ENCODE assay signal across 20 cellular contexts in the genomic region with DNA sequence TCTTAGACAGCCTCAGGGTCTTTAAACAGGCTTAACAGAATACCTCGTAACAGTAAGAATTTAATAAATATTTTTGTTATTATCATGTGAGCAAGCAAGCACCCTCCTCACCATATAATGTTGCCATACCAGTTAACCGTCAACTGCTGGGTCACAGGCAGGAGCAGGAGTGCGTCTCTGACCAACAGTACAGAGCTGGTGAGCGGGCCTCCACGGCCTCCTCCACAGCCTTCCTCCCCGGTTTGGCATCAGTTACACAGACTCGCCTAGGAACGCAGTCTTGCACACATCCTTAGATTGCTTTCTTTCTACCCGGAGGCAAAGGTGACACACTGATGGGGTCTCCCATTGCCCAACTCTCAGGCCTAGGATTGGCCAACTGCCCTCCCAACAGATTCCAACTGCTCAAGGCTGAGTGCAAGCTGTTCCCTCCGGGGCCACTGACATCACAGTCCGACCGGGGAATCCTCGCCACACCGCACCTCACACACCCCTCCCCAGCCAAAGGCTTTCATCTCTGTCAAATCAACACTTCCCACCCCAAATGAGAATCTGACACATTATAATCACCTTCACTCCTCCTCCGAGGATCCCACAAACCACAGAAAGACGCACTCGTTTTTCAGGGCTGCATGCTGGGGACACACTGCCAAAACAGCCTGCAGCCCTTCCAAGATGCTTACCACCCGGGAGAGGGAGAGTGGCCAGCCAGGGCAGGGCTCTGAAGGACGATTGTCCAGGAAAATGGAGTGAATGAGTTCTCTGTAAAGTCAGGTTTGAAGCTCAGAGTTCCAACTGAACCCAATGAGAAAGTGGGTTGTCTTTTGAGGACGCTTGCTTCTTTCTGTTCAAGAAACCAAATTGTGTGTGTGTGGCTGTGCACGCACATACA.
"Had no signal": no experiment of that assay in that cellular context is flagged by ENCODE, and none has a peak within 500 bp of the region (broad histone marks: within the 10 kb centered on the region; RNA-seq: fewer than 3 reads in every experiment).

No MANE protein-coding gene starts in this region.

- H3K27ac ChIP-seq: ascending aorta, pancreas, spleen, vagina had no signal

- FAIRE-seq: pancreas had no signal

- H3K9me3 ChIP-seq: ascending aorta, mucosa of descending colon, pancreas, vagina had no signal

- ATAC-seq: activated CD8-positive, alpha-beta T cell treated with anti-CD3 and anti-CD28 coated beads for 36 hours; activated naive CD8-positive, alpha-beta T cell treated with anti-CD3 and anti-CD28 coated beads, Interleukin-2, amount 50 U/mL, for 24 hours; effector memory CD8-positive, alpha-beta T cell; left lobe of liver; mucosa of descending colon; pancreas; stimulated activated memory B cell treated with anti-CD40 and anti-IgM and Interleukin-4, amounts not matched to agents 10 μg/mL and 1 μg/mL and 100 μg/mL, for 72 hours had no signal

- H3K4me1 ChIP-seq: ascending aorta, pancreas, vagina had no signal

- H3K36me3 ChIP-seq: ascending aorta, pancreas, spleen, vagina had no signal

- H3K4me1 Mint-ChIP-seq: activated CD4-positive, alpha-beta T cell treated with anti-CD3 and anti-CD28 coated beads, Interleukin-2, amount 10 ng/mL, durations not matched to agents 24 days and 14 days; activated naive CD4-positive, alpha-beta T cell treated with anti-CD3 and anti-CD28 coated beads, Interleukin-2, amount 10 ng/mL, durations not matched to agents 7 days and 5 days; activated naive CD8-positive, alpha-beta T cell treated with anti-CD3 and anti-CD28 coated beads, Interleukin-2, amount 50 U/mL, for 24 hours; memory B cell; naive B cell; stimulated activated memory B cell treated with anti-CD40 and anti-IgM and Interleukin-4, amounts not matched to agents 10 μg/mL and 1 μg/mL and 100 μg/mL, for 72 hours had no signal

- DNase-seq: activated CD4-positive, alpha-beta T cell treated with anti-CD3 and anti-CD28 coated beads, Interleukin-2, amount 10 ng/mL, durations not matched to agents 24 days and 14 days; activated CD8-positive, alpha-beta T cell treated with anti-CD3 and anti-CD28 coated beads for 36 hours; activated naive CD4-positive, alpha-beta T cell treated with anti-CD3 and anti-CD28 coated beads, Interleukin-2, amount 10 ng/mL, durations not matched to agents 7 days and 5 days; activated naive CD8-positive, alpha-beta T cell treated with anti-CD3 and anti-CD28 coated beads, Interleukin-2, amount 50 U/mL, for 24 hours; activated T-cell treated with anti-CD3 and anti-CD28 coated beads, Interleukin-2, amount 50 U/mL, for 24 hours; effector memory CD8-positive, alpha-beta T cell; foreskin fibroblast; islet precursor cell; mucosa of descending colon; naive B cell; pancreas; spleen; stimulated activated CD4-positive, alpha-beta T cell treated with anti-CD3 and anti-CD28 coated beads, Interleukin-4, amount 100 ng/mL, for 4 hours; T-helper 1 cell; T-helper 9 cell had no signal

- H3K27ac Mint-ChIP-seq: activated CD4-positive, alpha-beta T cell treated with anti-CD3 and anti-CD28 coated beads, Interleukin-2, amount 10 ng/mL, durations not matched to agents 24 days and 14 days; activated CD8-positive, alpha-beta T cell treated with anti-CD3 and anti-CD28 coated beads for 36 hours; activated naive CD4-positive, alpha-beta T cell treated with anti-CD3 and anti-CD28 coated beads, Interleukin-2, amount 10 ng/mL, durations not matched to agents 7 days and 5 days; activated naive CD8-positive, alpha-beta T cell treated with anti-CD3 and anti-CD28 coated beads, Interleukin-2, amount 50 U/mL, for 24 hours; activated T-cell treated with anti-CD3 and anti-CD28 coated beads, Interleukin-2, amount 50 U/mL, for 24 hours; effector memory CD8-positive, alpha-beta T cell; memory B cell; naive B cell; stimulated activated memory B cell treated with anti-CD40 and anti-IgM and Interleukin-4, amounts not matched to agents 10 μg/mL and 1 μg/mL and 100 μg/mL, for 72 hours had no signal

- H3K9me3 Mint-ChIP-seq: activated CD4-positive, alpha-beta T cell treated with anti-CD3 and anti-CD28 coated beads, Interleukin-2, amount 10 ng/mL, durations not matched to agents 24 days and 14 days; activated CD8-positive, alpha-beta T cell treated with anti-CD3 and anti-CD28 coated beads for 36 hours; activated naive CD8-positive, alpha-beta T cell treated with anti-CD3 and anti-CD28 coated beads, Interleukin-2, amount 50 U/mL, for 24 hours; activated T-cell treated with anti-CD3 and anti-CD28 coated beads, Interleukin-2, amount 50 U/mL, for 24 hours had no signal

- H3K36me3 Mint-ChIP-seq: activated naive CD4-positive, alpha-beta T cell treated with anti-CD3 and anti-CD28 coated beads, Interleukin-2, amount 10 ng/mL, durations not matched to agents 7 days and 5 days; memory B cell; stimulated activated memory B cell treated with anti-CD40 and anti-IgM and Interleukin-4, amounts not matched to agents 10 μg/mL and 1 μg/mL and 100 μg/mL, for 72 hours had no signal

- H3K27me3 ChIP-seq: ascending aorta, pancreas, spleen, vagina had no signal

- H3K4me3 Mint-ChIP-seq: activated CD4-positive, alpha-beta T cell treated with anti-CD3 and anti-CD28 coated beads, Interleukin-2, amount 10 ng/mL, durations not matched to agents 24 days and 14 days; activated CD8-positive, alpha-beta T cell treated with anti-CD3 and anti-CD28 coated beads for 36 hours; activated naive CD4-positive, alpha-beta T cell treated with anti-CD3 and anti-CD28 coated beads, Interleukin-2, amount 10 ng/mL, durations not matched to agents 7 days and 5 days; activated naive CD8-positive, alpha-beta T cell treated with anti-CD3 and anti-CD28 coated beads, Interleukin-2, amount 50 U/mL, for 24 hours; activated T-cell treated with anti-CD3 and anti-CD28 coated beads, Interleukin-2, amount 50 U/mL, for 24 hours; effector memory CD8-positive, alpha-beta T cell; memory B cell; naive B cell; stimulated activated memory B cell treated with anti-CD40 and anti-IgM and Interleukin-4, amounts not matched to agents 10 μg/mL and 1 μg/mL and 100 μg/mL, for 72 hours had no signal

- H3K4me3 ChIP-seq: ascending aorta, mucosa of descending colon, pancreas, spleen, vagina had no signal

- H3K27me3 Mint-ChIP-seq: activated CD4-positive, alpha-beta T cell treated with anti-CD3 and anti-CD28 coated beads, Interleukin-2, amount 10 ng/mL, durations not matched to agents 24 days and 14 days; activated CD8-positive, alpha-beta T cell treated with anti-CD3 and anti-CD28 coated beads for 36 hours; activated naive CD4-positive, alpha-beta T cell treated with anti-CD3 and anti-CD28 coated beads, Interleukin-2, amount 10 ng/mL, durations not matched to agents 7 days and 5 days; activated naive CD8-positive, alpha-beta T cell treated with anti-CD3 and anti-CD28 coated beads, Interleukin-2, amount 50 U/mL, for 24 hours; activated T-cell treated with anti-CD3 and anti-CD28 coated beads, Interleukin-2, amount 50 U/mL, for 24 hours; effector memory CD8-positive, alpha-beta T cell; memory B cell; naive B cell; stimulated activated memory B cell treated with anti-CD40 and anti-IgM and Interleukin-4, amounts not matched to agents 10 μg/mL and 1 μg/mL and 100 μg/mL, for 72 hours had no signal
